ENCODE assay signal across 8 cellular contexts in genomic region chr10:114684822-114685209, GRCh38. TPM values are rescaled to one million over a fixed set of nuclear protein-coding genes. Genes with fewer than 3 reads are reported as not detected.
DNase-seq lines count a peak whose midpoint lies in the region; ATAC-seq, FAIRE-seq and TF ChIP-seq lines count a peak whose summit lies in the region.

No MANE protein-coding gene starts in this region.

- 7% methylated on average over 5 of the region's 5 CpGs for WGBS in right cardiac atrium

- H3K27ac ChIP-seq in astrocyte (ENCODE audit: low read depth, low read length) (peak overlapping the region; percentile 82), right cardiac atrium (ENCODE audit: low read length) (no peak overlapping the region), gastrocnemius medialis (peak overlapping the region; percentile 74 to 83 (median 76))

- H3K4me2 ChIP-seq in astrocyte (ENCODE audit: low read length) = peak overlapping the region; percentile 82

- peak overlapping the region; percentile 67 for H3K9ac ChIP-seq in astrocyte (ENCODE audit: low read length)

- H3K4me3 Mint-ChIP-seq in astrocyte (ENCODE audit: unreplicated experiment) = no peak overlapping the region

- H3K9me3 Mint-ChIP-seq in astrocyte (ENCODE audit: unreplicated experiment) = no peaks in the 10 kb centered on the region

- no peaks in the 10 kb centered on the region for H4K20me1 ChIP-seq in astrocyte (ENCODE audit: insufficient read depth, low read length)

- H2AFZ ChIP-seq in astrocyte (ENCODE audit: low read depth, low read length) = no peak overlapping the region

- no peaks in the 10 kb centered on the region for H3K27me3 Mint-ChIP-seq in astrocyte (ENCODE audit: low read depth, unreplicated experiment)

- no peaks in the 10 kb centered on the region for H3K36me3 Mint-ChIP-seq in astrocyte (ENCODE audit: low read depth, unreplicated experiment)

- DNase-seq in GM04503 (ENCODE audit: low read depth) (peak; percentile 37), astrocyte (ENCODE audit: low read depth) (peak; percentile 85), right cardiac atrium (no peak), gastrocnemius medialis (no peak), H7 (no peak), ureter (ENCODE audit: low spot score) (no peak)

- in situ Hi-C loops in gastrocnemius medialis (cut with MboI; ENCODE audit: low sequenced_read_pairs in 4 of 4) = no loop called here

- TF ChIP-seq CTCF in astrocyte (IDR thresholded peaks at IDR 0.05; ENCODE audit: insufficient read depth, low read depth, low read length) (no peak), gastrocnemius medialis (IDR thresholded peaks at IDR 0.05 in 4 of 5, conservative IDR thresholded peaks at IDR 0.05 in 1 of 5) (no peak)

- TF ChIP-seq POLR2A in gastrocnemius medialis (IDR thresholded peaks at IDR 0.05) = peak; percentile 10 to 20

- H3K27me3 ChIP-seq in astrocyte (ENCODE audit: insufficient read depth, low read length) = no peaks in the 10 kb centered on the region
- H3K27me3 ChIP-seq in right cardiac atrium (ENCODE audit: control insufficient read depth, insufficient read depth) = no peaks in the 10 kb centered on the region
- no peaks in the 10 kb centered on the region for H3K27me3 ChIP-seq in gastrocnemius medialis
- no peaks in the 10 kb centered on the region for H3K27me3 ChIP-seq in H7 (ENCODE audit: control insufficient read depth, insufficient read depth, low read length)

- H3K4me3 ChIP-seq in astrocyte (ENCODE audit: insufficient read depth, low read depth, low read length) (peak overlapping the region; percentile 31), right cardiac atrium (ENCODE audit: low read length) (no peak overlapping the region), gastrocnemius medialis (peak overlapping the region in 2 of 4 donors; percentile 41 to 47), H7 (ENCODE audit: insufficient read depth, low read depth, low read length) (no peak overlapping the region)

- ATAC-seq in right cardiac atrium = peak; percentile 50 to 80
- ATAC-seq in gastrocnemius medialis = peak in 1 of 2 donors; percentile 29
- no peak for ATAC-seq in GM18520 (IDR thresholded peaks at IDR 0.05; ENCODE audit: unreplicated experiment)
- no peak for ATAC-seq in GM21367 (IDR thresholded peaks at IDR 0.05; ENCODE audit: unreplicated experiment)

- H3K4me1 Mint-ChIP-seq in astrocyte (ENCODE audit: low read depth, unreplicated experiment) = peaks cover 55% of the 10 kb centered on the region

- H3K9me3 ChIP-seq in astrocyte (ENCODE audit: insufficient read depth, low read depth, low read length) (no peaks in the 10 kb centered on the region), right cardiac atrium (ENCODE audit: control insufficient read depth, low read length) (no peaks in the 10 kb centered on the region), gastrocnemius medialis (no peaks in the 10 kb centered on the region)

- intact Hi-C loops in right cardiac atrium (cut with DNase I) = loop anchor here in 3 of 4 donors (2.0 to 10.0 kb wide), 3 partner anchors 32 to 58 kb away; no protein-coding TSS in a partner anchor
- intact Hi-C loops in gastrocnemius medialis (cut with DNase I; ENCODE audit: low total_unique reads) = loop anchor here (5.0 kb wide), 2 partner anchors 53 to 133 kb away; no protein-coding TSS in a partner anchor

- FAIRE-seq in astrocyte (lab: Jason Lieb, UNC) = peak; percentile 91

- H3K36me3 ChIP-seq in astrocyte (ENCODE audit: insufficient read depth, low read length) = no peaks in the 10 kb centered on the region
- no peaks in the 10 kb centered on the region for H3K36me3 ChIP-seq in gastrocnemius medialis
- no peaks in the 10 kb centered on the region for H3K36me3 ChIP-seq in H7 (replicated peaks; ENCODE audit: control insufficient read depth, insufficient read depth, low read length)

- H3K27ac Mint-ChIP-seq in astrocyte (ENCODE audit: unreplicated experiment) = peak overlapping the region; percentile 86

- H3K4me1 ChIP-seq in astrocyte (ENCODE audit: insufficient read depth, low read length) = peaks cover 43% of the 10 kb centered on the region
- peaks cover 6% of the 10 kb centered on the region for H3K4me1 ChIP-seq in right cardiac atrium (ENCODE audit: control insufficient read depth, insufficient read depth, low read length)
- peaks cover 8 to 46% of the 10 kb centered on the region in 2 donors for H3K4me1 ChIP-seq in gastrocnemius medialis

- no peaks in the 10 kb centered on the region for H3K79me2 ChIP-seq in astrocyte (ENCODE audit: insufficient read depth, low read length)

RNA-seq across cellular contexts. Expression of gene ABLIM1, which starts 26.7 kb away (rescaled TPM):
- total RNA-seq in astrocyte = 70.0 and 70.1 TPM in 2 replicates
- total RNA-seq in right cardiac atrium = 100 to 1,000 TPM; 385 to 462 (median 426) TPM
- polyA plus RNA-seq in right cardiac atrium = 149 TPM
- total RNA-seq in gastrocnemius medialis = 100 to 1,000 TPM in 3 of 4 donors, 10 to 100 TPM in 1; 84.7 to 203 (median 150) TPM
- 21.7 and 29.5 TPM in 2 replicates for total RNA-seq in H7 (2014; rRNA removed; shearing (Covaris generic))
- total RNA-seq in ureter = 129 TPM

Comparison
In these comparisons a context has a peak if more than half of its experiments do, and no peak if none do; other contexts are left out.
1. DNase-seq: peak in GM04503 (single experiment) and astrocyte (single experiment); none in right cardiac atrium (0 of 3), gastrocnemius medialis (0 of 2), H7 (single experiment) and ureter (single experiment).
2. ATAC-seq: peak in right cardiac atrium (2 of 2); none in GM18520 (single experiment) and GM21367 (single experiment).